ENCODE assay signal across 9 cellular contexts in the genomic region with DNA sequence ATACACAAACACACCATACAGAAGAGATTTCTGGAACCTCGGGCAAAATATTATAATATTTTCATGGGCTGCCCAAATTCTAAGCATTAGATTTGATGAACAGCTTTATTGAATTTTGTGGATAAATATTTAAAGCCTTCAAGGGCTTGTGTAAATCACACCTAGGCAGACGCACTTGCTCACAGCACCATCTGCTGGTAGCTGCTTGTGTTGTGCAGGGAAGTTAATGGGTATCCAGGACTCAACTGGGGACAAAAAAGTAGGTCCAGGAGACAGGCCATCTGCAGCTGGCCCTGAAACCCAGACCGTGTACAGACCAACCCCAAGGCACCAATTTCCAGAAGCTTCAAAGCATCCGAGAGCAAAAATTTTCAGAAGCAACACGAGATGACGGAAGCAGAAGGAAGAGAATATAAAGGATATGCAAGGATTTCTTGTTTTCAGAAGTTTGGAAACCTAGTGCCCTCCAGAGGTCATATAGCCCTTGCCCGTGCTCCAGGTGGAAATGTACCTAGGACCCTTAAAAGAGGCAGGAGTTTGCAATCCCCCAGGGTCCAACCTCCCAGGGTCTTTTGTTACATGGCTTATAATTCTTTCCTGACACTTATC.
DNase-seq lines count a peak whose midpoint lies in the region; ATAC-seq and TF ChIP-seq lines count a peak whose summit lies in the region.
"Had no signal": no experiment of that assay in that cellular context is flagged by ENCODE, and none has a peak within 500 bp of the region (broad histone marks: within the 10 kb centered on the region; RNA-seq: fewer than 3 reads in every experiment).

No MANE protein-coding gene starts in this region.

- DNase-seq in NCI-H2196 (lab: John Stamatoyannopoulos, UW; ENCODE audit: unreplicated experiment) = peak; percentile 60
- DNase-seq in NCI-H2196 treated with DMSO at 0.1 percent for 48 hours (lab: John Stamatoyannopoulos, UW; ENCODE audit: unreplicated experiment) = no peak
- peak; percentile 56 for DNase-seq in H7
- DNase-seq in NCI-H1105 (lab: John Stamatoyannopoulos, UW) = peak; percentile 70
- DNase-seq in T-helper 2 cell treated with Interferon-gamma antibody and Interleukin-4, amounts not matched to agents 5 μg/mL and 100 μg/mL, for 36 hours (ENCODE audit: low spot score) = peak; percentile 5
- DNase-seq in fibroblast of mammary gland (ENCODE audit: low read depth) = peak; percentile 54
- DNase-seq in non-pigmented ciliary epithelial cell (ENCODE audit: low read depth) = peak; percentile 20

- H3K27me3 ChIP-seq in H7 (ENCODE audit: control insufficient read depth, insufficient read depth, low read length) = no peaks in the 10 kb centered on the region

- no peaks in the 10 kb centered on the region for H3K36me3 Mint-ChIP-seq in T-helper 2 cell treated with Interferon-gamma antibody and Interleukin-4, amounts not matched to agents 5 μg/mL and 100 μg/mL, for 36 hours (ENCODE audit: low read depth)
- H3K36me3 Mint-ChIP-seq: CD4-positive, CD25-positive, alpha-beta regulatory T cell had no signal

- no peaks in the 10 kb centered on the region for H3K9me3 Mint-ChIP-seq in T-helper 2 cell treated with Interferon-gamma antibody and Interleukin-4, amounts not matched to agents 5 μg/mL and 100 μg/mL, for 36 hours

- H3K4me1 Mint-ChIP-seq in T-helper 2 cell treated with Interferon-gamma antibody and Interleukin-4, amounts not matched to agents 5 μg/mL and 100 μg/mL, for 36 hours (ENCODE audit: low read depth) = no peaks in the 10 kb centered on the region
- H3K4me1 Mint-ChIP-seq: CD4-positive, CD25-positive, alpha-beta regulatory T cell had no signal

- H3K4me3 Mint-ChIP-seq in T-helper 2 cell treated with Interferon-gamma antibody and Interleukin-4, amounts not matched to agents 5 μg/mL and 100 μg/mL, for 36 hours = no peak overlapping the region
- H3K4me3 Mint-ChIP-seq: CD4-positive, CD25-positive, alpha-beta regulatory T cell had no signal

- ATAC-seq in HG03139 (IDR thresholded peaks at IDR 0.05; ENCODE audit: unreplicated experiment) = no peak

- peak; percentile 74 for TF ChIP-seq CTCF in fibroblast of mammary gland (conservative IDR thresholded peaks at IDR 0.05; ENCODE audit: control insufficient read depth, insufficient read depth, low read depth, low read length)

- no peak overlapping the region for H3K27ac Mint-ChIP-seq in T-helper 2 cell treated with Interferon-gamma antibody and Interleukin-4, amounts not matched to agents 5 μg/mL and 100 μg/mL, for 36 hours
- H3K27ac Mint-ChIP-seq: CD4-positive, CD25-positive, alpha-beta regulatory T cell had no signal

- no peaks in the 10 kb centered on the region for H3K27me3 Mint-ChIP-seq in T-helper 2 cell treated with Interferon-gamma antibody and Interleukin-4, amounts not matched to agents 5 μg/mL and 100 μg/mL, for 36 hours (ENCODE audit: low read depth)

- H3K4me3 ChIP-seq in H7 (ENCODE audit: insufficient read depth, low read depth, low read length) (no peak overlapping the region), fibroblast of mammary gland (ENCODE audit: control insufficient read depth, low read depth, low read length) (no peak overlapping the region)

- no peaks in the 10 kb centered on the region for H3K36me3 ChIP-seq in H7 (replicated peaks; ENCODE audit: control insufficient read depth, insufficient read depth, low read length)
